Comparison of ENCODE assay signal across 17 cellular contexts in genomic region chr22:25024895-25025294, GRCh38.
DNase-seq lines count a peak whose midpoint lies in the region; ATAC-seq and TF ChIP-seq lines count a peak whose summit lies in the region.
"Had no signal": no experiment of that assay in that cellular context is flagged by ENCODE, and none has a peak within 500 bp of the region (broad histone marks: within the 10 kb centered on the region; RNA-seq: fewer than 3 reads in every experiment).

No MANE protein-coding gene starts in this region.

- no peaks in the 10 kb centered on the region for H3K9me3 ChIP-seq in HEK293 (ENCODE audit: control insufficient read depth, insufficient read depth, low read depth, low read length)
- H3K9me3 ChIP-seq in RWPE2 (ENCODE audit: severe bottlenecking): no peaks in the 10 kb centered on the region
- H3K9me3 ChIP-seq in hepatocyte (ENCODE audit: low read depth): no peaks in the 10 kb centered on the region
- no peaks in the 10 kb centered on the region for H3K9me3 ChIP-seq in suprapubic skin

- H3K27ac ChIP-seq in HEK293 (ENCODE audit: extremely low read depth, low read depth, low read length) (no peak overlapping the region), RWPE2 (ENCODE audit: poor library complexity, severe bottlenecking) (peak overlapping the region; percentile 89), hepatocyte (peak overlapping the region; percentile 87), suprapubic skin (peak overlapping the region; percentile 59)

- H2AFZ ChIP-seq in hepatocyte: no peak overlapping the region

- H4K20me1 ChIP-seq in hepatocyte (ENCODE audit: insufficient read depth, poor library complexity, severe bottlenecking): no peaks in the 10 kb centered on the region

- H3K9me2 ChIP-seq in hepatocyte (replicated peaks; ENCODE audit: insufficient read depth): no peaks in the 10 kb centered on the region

- peaks cover 2% of the 10 kb centered on the region for H3K4me1 ChIP-seq in HEK293 (ENCODE audit: control insufficient read depth, insufficient read depth, low read length)
- peaks cover 24% of the 10 kb centered on the region for H3K4me1 ChIP-seq in RWPE2 (ENCODE audit: insufficient read depth, poor library complexity, severe bottlenecking)
- peaks cover 23% of the 10 kb centered on the region for H3K4me1 ChIP-seq in hepatocyte (ENCODE audit: insufficient read depth)
- H3K4me1 ChIP-seq in suprapubic skin: peaks cover 30% of the 10 kb centered on the region

- TF ChIP-seq POLR2A in suprapubic skin (IDR thresholded peaks at IDR 0.05): no peak

- ATAC-seq in RWPE2 (ENCODE audit: low read depth) (no peak), GM21447 (IDR thresholded peaks at IDR 0.05; ENCODE audit: unreplicated experiment) (no peak)
- ATAC-seq: GM12878 had no signal

- POLR2A ChIA-PET in HEK293 (lab: Yijun Ruan, JAX): interaction anchor here (0.7 kb wide), 1 partner anchor 65 kb away, joined by 4 read pairs; no protein-coding TSS in a partner anchor

- 97% methylated on average over 3 of the region's 3 CpGs for WGBS in hepatocyte (ENCODE audit: low lambda C conversion rate, missing lambda C conversion rate)
- 89% methylated on average over 3 of the region's 3 CpGs for whole genome bisulfite sequencing in suprapubic skin

- H3K79me2 ChIP-seq in hepatocyte: peaks cover 14% of the 10 kb centered on the region

- H3K4me3 ChIP-seq in HEK293 (ENCODE audit: low read depth, low read length): no peak overlapping the region
- no peak overlapping the region for H3K4me3 ChIP-seq in RWPE2 (ENCODE audit: severe bottlenecking)
- no peak overlapping the region for H3K4me3 ChIP-seq in hepatocyte
- no peak overlapping the region for H3K4me3 ChIP-seq in suprapubic skin
- H3K4me3 ChIP-seq: GM12878 had no signal

- DNase-seq in RWPE2 (ENCODE audit: low spot score): no peak
- DNase-seq in hepatocyte (ENCODE audit: low spot score): no peak
- DNase-seq in suprapubic skin (ENCODE audit: low spot score in 2 of 2): no peak
- DNase-seq in stimulated activated CD4-positive, alpha-beta T cell treated with anti-CD3 and anti-CD28 coated beads, Interleukin-4, amount 100 ng/mL, for 1 hour: no peak
- DNase-seq in NOMO-1 (lab: John Stamatoyannopoulos, UW; ENCODE audit: unreplicated experiment in 2 of 2): no peak
- DNase-seq: ACHN; Calu3; CD4-positive, CD25-positive, alpha-beta regulatory T cell; DMS79; HCEC 1CT; NCI-H187 treated with DMSO at 0.1 percent for 48 hours; NCI-H2171; NCI-H510A; NCI-H82 had no signal

- TF ChIP-seq EP300 in suprapubic skin (IDR thresholded peaks at IDR 0.05): no peak

- H3K36me3 ChIP-seq in HEK293 (ENCODE audit: control insufficient read depth in 2 of 2, insufficient read depth in 1 of 2, low read length in 2 of 2) (peaks cover 0 to 13% of the 10 kb centered on the region in 2 experiments; a peak in 1 of 3 replicates), RWPE2 (ENCODE audit: low read depth) (peaks cover 14% of the 10 kb centered on the region), hepatocyte (replicated peaks; ENCODE audit: insufficient read depth, low read depth) (no peaks in the 10 kb centered on the region), suprapubic skin (peaks cover 6% of the 10 kb centered on the region)

- H3K27me3 ChIP-seq in RWPE2 (ENCODE audit: insufficient read depth, poor library complexity, severe bottlenecking) (no peaks in the 10 kb centered on the region), hepatocyte (no peaks in the 10 kb centered on the region), suprapubic skin (no peaks in the 10 kb centered on the region)

- CTCF ChIA-PET in HEK293 (lab: Yijun Ruan, JAX): no interaction called here

- no peak overlapping the region for H3K4me2 ChIP-seq in hepatocyte

- no peak for TF ChIP-seq CTCF in HEK293 (tag by site-specific recombination; IDR thresholded peaks at IDR 0.05)
- TF ChIP-seq CTCF in RWPE2 (IDR thresholded peaks at IDR 0.05; ENCODE audit: poor library complexity, severe bottlenecking): no peak
- no peak for TF ChIP-seq CTCF in hepatocyte (IDR thresholded peaks at IDR 0.05; ENCODE audit: poor library complexity)
- TF ChIP-seq CTCF in suprapubic skin (IDR thresholded peaks at IDR 0.05): no peak

TF ChIP-seq in HEK293, 187 proteins besides CTCF, POLR2A, EP300 and RAD21:
- TF ChIP-seq ZNF404 (tag by site-specific recombination; IDR thresholded peaks at IDR 0.05): no peak
- TF ChIP-seq ZBTB20 (tag by site-specific recombination; IDR thresholded peaks at IDR 0.05): no peak
- peak; percentile 94 for TF ChIP-seq ZNF623 (tag by site-specific recombination; IDR thresholded peaks at IDR 0.05)
- TF ChIP-seq OSR2 (tag by site-specific recombination; IDR thresholded peaks at IDR 0.05): peak; percentile 72
- TF ChIP-seq ZNF138 (tag by site-specific recombination; IDR thresholded peaks at IDR 0.05; ENCODE audit: borderline replicate concordance): no peak
- TF ChIP-seq HOXA7 (CRISPR knock-in tag; IDR thresholded peaks at IDR 0.05; ENCODE audit: borderline replicate concordance): no peak
- TF ChIP-seq ZSCAN16 (tag by site-specific recombination; IDR thresholded peaks at IDR 0.05): peak; percentile 52
- no peak for TF ChIP-seq ZBTB44 (tag by site-specific recombination; IDR thresholded peaks at IDR 0.05)
TF ChIP-seq in HEK293: peak in this region for 3.
